In genomic region chr19:11202488-11203193, GRCh38 we compare ENCODE assay signal across 12 cellular contexts. TPM values are rescaled to one million over a fixed set of nuclear protein-coding genes. Genes with fewer than 3 reads are reported as not detected.
DNase-seq lines count a peak whose midpoint lies in the region; ATAC-seq and TF ChIP-seq lines count a peak whose summit lies in the region.
"Had no signal": no experiment of that assay in that cellular context is flagged by ENCODE, and none has a peak within 500 bp of the region (broad histone marks: within the 10 kb centered on the region; RNA-seq: fewer than 3 reads in every experiment).

No MANE protein-coding gene starts in this region.

- DNase-seq in OCI-M1 (lab: John Stamatoyannopoulos, UW) (peak; percentile 72), thoracic aorta (ENCODE audit: low spot score) (no peak)
- DNase-seq: activated CD8-positive, alpha-beta memory T cell treated with anti-CD3 and anti-CD28 coated beads, Interleukin-2, amount 50 U/mL, for 48 hours; activated naive CD8-positive, alpha-beta T cell treated with anti-CD3 and anti-CD28 coated beads, Interleukin-2, amount 10 ng/mL, durations not matched to agents 7 days and 5 days; MG63 had no signal

- H3K4me3 ChIP-seq in duodenal mucosa (ENCODE audit: low read depth in 1 of 2, low read length in 2 of 2) (no peak overlapping the region), mucosa of stomach (ENCODE audit: low read length) (no peak overlapping the region), thoracic aorta (peak overlapping the region; percentile 45)
- H3K4me3 ChIP-seq: MG63 had no signal

- ATAC-seq in thoracic aorta (ENCODE audit: insufficient number of reproducible peaks, low FRiP score, low read depth): no peak
- no peak for ATAC-seq in GM21447 (IDR thresholded peaks at IDR 0.05; ENCODE audit: unreplicated experiment)
- no peak for ATAC-seq in GM18861 (IDR thresholded peaks at IDR 0.05; ENCODE audit: unreplicated experiment)
- no peak for ATAC-seq in HG02852 (IDR thresholded peaks at IDR 0.05; ENCODE audit: unreplicated experiment)
- ATAC-seq in HG03354 (IDR thresholded peaks at IDR 0.05; ENCODE audit: poor library complexity, severe bottlenecking, unreplicated experiment): no peak

- H3K4me1 ChIP-seq in duodenal mucosa (ENCODE audit: control insufficient read depth in 1 of 2, insufficient read depth in 2 of 2, low read length in 2 of 2) (peaks cover 0 to 5% of the 10 kb centered on the region in 2 donors), mucosa of stomach (ENCODE audit: control insufficient read depth, insufficient read depth, low read length) (peaks cover 16% of the 10 kb centered on the region), thoracic aorta (ENCODE audit: control insufficient read depth in 1 of 2, low read depth in 2 of 2) (peaks cover 28 to 48% of the 10 kb centered on the region in 2 donors)

- no peaks in the 10 kb centered on the region for H3K9me3 ChIP-seq in duodenal mucosa (ENCODE audit: control insufficient read depth in 1 of 2, low read length in 2 of 2)
- H3K9me3 ChIP-seq in mucosa of stomach (ENCODE audit: control insufficient read depth, low read length): no peaks in the 10 kb centered on the region
- no peaks in the 10 kb centered on the region for H3K9me3 ChIP-seq in thoracic aorta
- H3K9me3 ChIP-seq: MG63 had no signal

- H3K27me3 ChIP-seq in duodenal mucosa (ENCODE audit: control insufficient read depth in 1 of 2, insufficient read depth in 2 of 2, low read length in 2 of 2) (no peaks in the 10 kb centered on the region), mucosa of stomach (ENCODE audit: control insufficient read depth, insufficient read depth, low read length) (no peaks in the 10 kb centered on the region), thoracic aorta (replicated peaks; ENCODE audit: insufficient read depth) (no peaks in the 10 kb centered on the region)
- H3K27me3 ChIP-seq: MG63 had no signal

- H3K9ac ChIP-seq in duodenal mucosa (ENCODE audit: low read depth in 1 of 2, low read length in 2 of 2): no peak overlapping the region
- peak overlapping the region; percentile 41 for H3K9ac ChIP-seq in mucosa of stomach (ENCODE audit: low read length)

- H3K27ac ChIP-seq in duodenal mucosa (ENCODE audit: low read depth, low read length) (peak overlapping the region; percentile 54), thoracic aorta (peak overlapping the region; percentile 97 to 99)
- H3K27ac ChIP-seq: C4-2B had no signal

- no peak for TF ChIP-seq CTCF in thoracic aorta (IDR thresholded peaks at IDR 0.05)

- H3K36me3 ChIP-seq in duodenal mucosa (ENCODE audit: control insufficient read depth in 1 of 2, insufficient read depth in 2 of 2, low read length in 2 of 2) (peaks cover 4 to 5% of the 10 kb centered on the region in 2 donors), mucosa of stomach (ENCODE audit: control insufficient read depth, insufficient read depth, low read length) (no peaks in the 10 kb centered on the region), thoracic aorta (no peaks in the 10 kb centered on the region)

RNA-seq across cellular contexts. Expression of gene KANK2, which starts 5.3 kb away (rescaled TPM):
- total RNA-seq in thoracic aorta: 100 to 1,000 TPM; 647 to 689 TPM

RNA-seq across cellular contexts. Expression of gene ANGPTL8, which starts 36.8 kb away (rescaled TPM):
- total RNA-seq in thoracic aorta: not detected
- total RNA-seq: activated naive CD8-positive, alpha-beta T cell treated with anti-CD3 and anti-CD28 coated beads, Interleukin-2, amount 10 ng/mL, durations not matched to agents 7 days and 5 days had no signal

RNA-seq across cellular contexts. Expression of gene SPC24, which starts 47.1 kb away (rescaled TPM):
- total RNA-seq in thoracic aorta: 1 to 10 TPM; 2.4 to 4.7 TPM

RNA-seq across cellular contexts. Expression of gene DOCK6, which starts 59.7 kb away (rescaled TPM):
- 10 to 100 TPM; 30.5 to 49.3 TPM for total RNA-seq in thoracic aorta
